In the genomic region with DNA sequence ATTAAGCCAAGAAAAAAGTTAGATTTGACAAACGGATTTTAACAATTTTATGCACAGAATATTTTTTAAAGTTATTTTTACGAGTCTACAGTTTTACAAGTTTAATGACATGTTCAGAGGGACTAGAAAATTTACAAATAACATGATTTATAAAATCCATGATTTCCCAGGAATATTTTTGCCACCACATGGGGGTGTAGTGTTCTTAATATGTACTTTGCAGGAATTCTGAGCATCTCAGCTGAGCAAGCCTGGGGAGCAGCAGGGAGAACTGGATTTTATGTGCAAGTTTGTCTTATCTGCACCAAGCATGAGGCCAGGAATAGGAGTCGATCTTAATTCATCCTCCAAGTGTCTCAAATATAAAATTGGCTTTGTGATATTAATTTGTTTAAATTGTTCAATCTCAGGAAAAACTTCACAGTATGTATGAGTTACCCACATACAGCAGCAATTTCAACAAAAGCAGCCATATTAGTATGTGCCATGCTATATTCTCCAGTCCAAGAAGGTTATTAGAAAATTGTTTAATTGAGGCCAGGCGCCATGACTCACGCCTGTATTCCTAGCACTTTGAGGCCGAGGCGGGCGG, we compare ENCODE assay signal across 10 cellular contexts.
DNase-seq lines count a peak whose midpoint lies in the region; ATAC-seq and TF ChIP-seq lines count a peak whose summit lies in the region.
"Had no signal": no experiment of that assay in that cellular context is flagged by ENCODE, and none has a peak within 500 bp of the region (broad histone marks: within the 10 kb centered on the region; RNA-seq: fewer than 3 reads in every experiment).

No MANE protein-coding gene starts in this region.

- H3K9ac ChIP-seq in adipocyte (ENCODE audit: low read length), result no peak overlapping the region

- peak; percentile 67 for DNase-seq in AG20443 (ENCODE audit: low spot score)
- peak; percentile 38 for DNase-seq in HT1080 (ENCODE audit: low read depth)
- peak; percentile 77 for DNase-seq in adipocyte (ENCODE audit: low read depth)
- peak; percentile 54 for DNase-seq in left kidney (ENCODE audit: low read depth, low spot score)
- DNase-seq in effector CD8-positive, alpha-beta T cell (lab: John Stamatoyannopoulos, UW), result no peak
- no peak for DNase-seq in right atrium auricular region (ENCODE audit: low spot score)
- DNase-seq: activated naive CD8-positive, alpha-beta T cell treated with anti-CD3 and anti-CD28 coated beads, Interleukin-2, amount 10 ng/mL, durations not matched to agents 7 days and 5 days; immature natural killer cell had no signal

- no peaks in the 10 kb centered on the region for H3K4me1 ChIP-seq in adipocyte (ENCODE audit: control insufficient read depth, insufficient read depth, low read length)
- no peaks in the 10 kb centered on the region for H3K4me1 ChIP-seq in right atrium auricular region

- H3K36me3 ChIP-seq in adipocyte (ENCODE audit: control insufficient read depth, insufficient read depth, low read length, severe bottlenecking), result no peaks in the 10 kb centered on the region
- no peaks in the 10 kb centered on the region for H3K36me3 ChIP-seq in right atrium auricular region

- H3K27me3 ChIP-seq in adipocyte (replicated peaks; ENCODE audit: control insufficient read depth, insufficient read depth, low read length), result no peaks in the 10 kb centered on the region
- no peaks in the 10 kb centered on the region for H3K27me3 ChIP-seq in right atrium auricular region

- no peak overlapping the region for H3K4me3 ChIP-seq in adipocyte (ENCODE audit: low read length)
- no peak overlapping the region for H3K4me3 ChIP-seq in right atrium auricular region

- H3K9me3 ChIP-seq in adipocyte (ENCODE audit: control insufficient read depth, low read length) (peaks cover under 1% of the 10 kb centered on the region), right atrium auricular region (peaks cover 0 to 5% of the 10 kb centered on the region in 2 donors)

- H3K27ac ChIP-seq in right atrium auricular region, result no peak overlapping the region

- no peak for ATAC-seq in GM19395 (IDR thresholded peaks at IDR 0.05; ENCODE audit: unreplicated experiment)
- ATAC-seq in HG03520 (IDR thresholded peaks at IDR 0.05; ENCODE audit: unreplicated experiment), result no peak

- peak in 1 of 2 donors; percentile 53 for TF ChIP-seq CTCF in right atrium auricular region (IDR thresholded peaks at IDR 0.05)

Comparison
In these comparisons a context has a peak if more than half of its experiments do, and no peak if none do; other contexts are left out.
1. DNase-seq: peak in AG20443 (single experiment), HT1080 (single experiment), adipocyte (single experiment) and left kidney (single experiment); none in effector CD8-positive, alpha-beta T cell (single experiment) and right atrium auricular region (single experiment).